ENCODE assay signal across 10 cellular contexts in the genomic region with DNA sequence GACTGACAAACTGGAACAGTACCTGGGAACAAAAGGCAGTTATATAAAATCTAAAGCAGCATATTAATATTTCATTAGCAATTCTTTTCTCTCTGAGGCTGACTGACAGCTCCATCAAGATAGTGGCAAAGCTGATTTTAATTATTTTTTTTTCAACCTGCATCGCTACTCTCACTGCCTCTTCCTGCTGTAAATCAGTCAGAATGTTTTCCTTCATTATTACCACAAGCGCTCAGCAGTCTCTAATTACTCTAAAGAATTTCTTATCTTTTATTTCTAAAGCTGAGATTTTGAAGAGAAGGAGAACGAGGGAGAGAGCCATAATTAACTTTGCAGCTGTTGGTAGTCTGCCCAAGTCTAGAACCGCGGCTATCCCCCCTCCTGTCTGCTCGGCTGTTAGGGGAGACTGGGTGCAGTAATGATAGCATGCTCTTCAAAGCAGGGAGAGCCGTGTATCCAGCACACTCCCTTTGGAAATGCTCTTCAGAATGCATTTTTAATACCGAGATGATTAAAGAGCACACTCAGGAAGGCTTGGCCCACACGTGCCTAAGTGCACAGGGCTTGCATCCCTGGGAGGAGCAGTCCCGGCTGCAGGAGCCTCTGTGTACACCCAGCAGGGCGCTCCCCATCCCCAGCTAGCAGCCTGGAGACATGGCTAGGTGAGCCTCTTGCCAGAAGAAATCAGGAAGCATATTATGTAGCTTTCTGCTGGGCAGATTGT.
DNase-seq lines count a peak whose midpoint lies in the region; ATAC-seq and TF ChIP-seq lines count a peak whose summit lies in the region.
"Had no signal": no experiment of that assay in that cellular context is flagged by ENCODE, and none has a peak within 500 bp of the region (broad histone marks: within the 10 kb centered on the region; RNA-seq: fewer than 3 reads in every experiment).

No MANE protein-coding gene starts in this region.

- no peaks in the 10 kb centered on the region for H3K79me2 ChIP-seq in SU-DHL-6 (ENCODE audit: insufficient read depth, low read length)

- peak overlapping the region; percentile 86 for H3K4me2 ChIP-seq in SU-DHL-6 (ENCODE audit: low read depth, low read length, poor library complexity, severe bottlenecking)

- no peaks in the 10 kb centered on the region for H3K9me2 ChIP-seq in SU-DHL-6 (replicated peaks; ENCODE audit: insufficient read depth, low read length)

- H3K36me3 ChIP-seq in SU-DHL-6 (ENCODE audit: low read length), result no peaks in the 10 kb centered on the region

- TF ChIP-seq CTCF in SU-DHL-6 (IDR thresholded peaks at IDR 0.05; ENCODE audit: insufficient read depth, low read length, poor library complexity, severe bottlenecking), result no peak

- ATAC-seq in GM21528 (IDR thresholded peaks at IDR 0.05; ENCODE audit: low FRiP score, unreplicated experiment) (peak; percentile 42), HG03442 (IDR thresholded peaks at IDR 0.05; ENCODE audit: unreplicated experiment) (peak; percentile 15), GM21447 (IDR thresholded peaks at IDR 0.05; ENCODE audit: unreplicated experiment) (no peak)
- ATAC-seq: CD8-positive, alpha-beta T cell had no signal

- H3K27me3 ChIP-seq in SU-DHL-6 (ENCODE audit: low read length), result no peaks in the 10 kb centered on the region

- H2AFZ ChIP-seq in SU-DHL-6 (ENCODE audit: low read depth, low read length, severe bottlenecking), result peak overlapping the region; percentile 67

- DNase-seq in DMS79 treated with DMSO at 0.1 percent for 48 hours (lab: John Stamatoyannopoulos, UW) (peak; percentile 81), ureter (ENCODE audit: low spot score) (no peak), AG08396 (ENCODE audit: low spot score) (no peak), iPS-NIHi7 (ENCODE audit: extremely low spot score) (no peak)
- DNase-seq: CD8-positive, alpha-beta T cell; stimulated activated CD4-positive, alpha-beta T cell treated with anti-CD3 and anti-CD28 coated beads, Interleukin-12 subunit alpha, Interleukin-12 subunit beta, amount 100 ng/mL, for 4 hours had no signal

- no peaks in the 10 kb centered on the region for H3K9me3 ChIP-seq in SU-DHL-6 (ENCODE audit: insufficient read depth, low read length)

- peak overlapping the region; percentile 54 for H3K9ac ChIP-seq in SU-DHL-6 (ENCODE audit: low read length)

- H4K20me1 ChIP-seq in SU-DHL-6 (ENCODE audit: low read depth, low read length), result no peaks in the 10 kb centered on the region

- peak overlapping the region; percentile 11 for H3K4me3 ChIP-seq in SU-DHL-6 (ENCODE audit: insufficient read depth, low read length, poor library complexity, severe bottlenecking)

- peaks cover 18% of the 10 kb centered on the region for H3F3A ChIP-seq in SU-DHL-6 (ENCODE audit: insufficient read depth)

- peak overlapping the region; percentile 96 for H3K27ac ChIP-seq in SU-DHL-6 (ENCODE audit: low read depth, low read length)
